8 cellular contexts compared by ENCODE assay signal in the genomic region with DNA sequence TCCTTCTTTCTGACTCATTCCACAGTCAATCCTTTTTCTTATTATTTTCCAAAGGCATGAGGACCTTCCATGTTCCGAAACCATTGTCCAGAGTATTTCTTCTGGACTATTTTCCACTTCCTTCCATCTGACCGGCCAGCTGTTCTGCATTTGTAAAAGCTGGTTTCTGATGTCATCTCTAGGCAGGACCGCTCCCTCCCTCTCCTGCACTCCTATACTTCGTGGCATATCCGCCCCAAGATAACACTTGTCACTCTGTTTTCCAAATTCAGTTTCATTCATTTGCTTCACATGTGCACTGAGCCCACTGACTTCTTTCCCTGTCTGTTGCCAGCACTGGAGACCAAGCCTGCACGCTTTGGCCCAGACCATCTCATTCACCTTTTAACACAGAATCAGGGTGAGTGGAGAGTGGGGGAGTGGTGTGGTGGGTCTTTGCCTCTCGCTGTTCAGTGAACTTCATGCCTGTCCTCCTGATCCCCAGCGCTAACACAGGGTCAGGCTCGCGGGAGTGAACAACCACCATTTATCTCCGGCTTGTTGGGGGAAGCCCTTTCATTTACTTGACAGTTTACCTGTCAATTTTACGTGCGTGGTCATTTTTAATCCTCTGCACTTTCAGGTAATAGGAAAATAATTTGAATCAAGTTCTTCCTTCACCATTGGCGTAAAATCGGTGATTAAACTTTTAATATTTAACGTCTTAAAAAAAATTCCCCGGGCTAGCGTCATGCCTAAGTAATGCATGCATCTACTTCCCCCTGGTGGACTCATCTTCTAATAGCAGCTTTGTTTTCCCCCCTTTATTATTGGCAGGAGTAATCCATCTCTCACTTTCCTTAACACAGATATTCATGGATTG. TPM values are rescaled to one million over a fixed set of nuclear protein-coding genes. Genes with fewer than 3 reads are reported as not detected.
DNase-seq lines count a peak whose midpoint lies in the region; ATAC-seq and TF ChIP-seq lines count a peak whose summit lies in the region.

No MANE protein-coding gene starts in this region.

- DNase-seq in activated CD4-positive, alpha-beta T cell treated with anti-CD3 and anti-CD28 coated beads for 4 hours, result peak; percentile 2 to 17
- no peak for DNase-seq in activated CD4-positive, alpha-beta T cell treated with anti-CD3 and anti-CD28 coated beads for 48 hours
- peak; percentile 62 for DNase-seq in Jurkat, Clone E6-1 (ENCODE audit: low read depth, low spot score)
- DNase-seq in PC-3 (peak; percentile 89), dermis blood vessel endothelial cell (peak; percentile 84), right lobe of liver (no peak), transverse colon (no peak)

- H3K9me3 ChIP-seq in PC-3 (ENCODE audit: low read length) (no peaks in the 10 kb centered on the region), right lobe of liver (no peaks in the 10 kb centered on the region), transverse colon (no peaks in the 10 kb centered on the region)

- no peaks in the 10 kb centered on the region for H3K79me2 ChIP-seq in PC-3 (ENCODE audit: low read length)

- H3K27ac ChIP-seq in PC-3 (ENCODE audit: low read length) (no peak overlapping the region), right lobe of liver (no peak overlapping the region), transverse colon (no peak overlapping the region)

- H3K4me3 ChIP-seq in Jurkat, Clone E6-1 (ENCODE audit: low read length), result no peak overlapping the region
- H3K4me3 ChIP-seq in PC-3 (ENCODE audit: low read length) (peak overlapping the region; percentile 63), right lobe of liver (peak overlapping the region in 2 of 3 donors; percentile 17 to 27), transverse colon (peak overlapping the region in 2 of 4 donors; percentile 3 to 6)

- H3K27me3 ChIP-seq in PC-3 (ENCODE audit: low read length) (no peaks in the 10 kb centered on the region), right lobe of liver (no peaks in the 10 kb centered on the region), transverse colon (no peaks in the 10 kb centered on the region)

- H2AFZ ChIP-seq in PC-3 (ENCODE audit: low read length), result peak overlapping the region; percentile 86

- POLR2A ChIA-PET in PC-3 (lab: Charles Lee; ENCODE audit: unreplicated experiment), result interaction anchor here (0.6 kb wide), 1 partner anchor 345 kb away, joined by 4 read pairs; no protein-coding TSS in a partner anchor

- in situ Hi-C loops in transverse colon (cut with MboI; ENCODE audit: low pct_ligation_motif_present in 1 of 4, low pct_unique_long_range_greater_than_20kb in 1 of 4, low sequenced_read_pairs in 3 of 4), result loop anchor here in 3 of 4 donors (10.0 to 25.0 kb wide), 4 partner anchors 98 to 1171 kb away; a partner anchor contains a TSS

- CTCF ChIA-PET in PC-3 (lab: Charles Lee), result interaction anchor here (0.5 to 0.6 kb wide), 3 partner anchors 27 to 819 kb away, joined by 3 to 8 read pairs (median 5); no protein-coding TSS in a partner anchor

- no peaks in the 10 kb centered on the region for H3K9me2 ChIP-seq in PC-3 (replicated peaks; ENCODE audit: low read length)

- peaks cover 10% of the 10 kb centered on the region for H3K4me1 ChIP-seq in PC-3 (ENCODE audit: insufficient read depth, low read length)
- H3K4me1 ChIP-seq in right lobe of liver, result no peaks in the 10 kb centered on the region
- H3K4me1 ChIP-seq in transverse colon, result peaks cover 0 to 9% (median 5%) of the 10 kb centered on the region in 4 donors

- H4K20me1 ChIP-seq in PC-3 (ENCODE audit: low read length), result no peaks in the 10 kb centered on the region

- intact Hi-C loops in PC-3 (cut with micrococcal nuclease), result loop anchor here (1.0 to 5.0 kb wide), 4 partner anchors 148 to 276 kb away; a partner anchor contains a TSS
- intact Hi-C loops in right lobe of liver (cut with DNase I), result loop anchor here in 1 of 2 donors (10.0 kb wide), 1 partner anchor 108 kb away; no protein-coding TSS in a partner anchor
- intact Hi-C loops in transverse colon (cut with DNase I; ENCODE audit: low total_unique reads), result no loop called here

- H3K9ac ChIP-seq in PC-3 (ENCODE audit: low read length), result peak overlapping the region; percentile 31

- peak overlapping the region; percentile 79 for H3K4me2 ChIP-seq in PC-3 (ENCODE audit: low read length)

- H3F3A ChIP-seq in PC-3 (ENCODE audit: low read length, unreplicated experiment), result no peaks in the 10 kb centered on the region

- 17% methylated on average over 16 of the region's 18 CpGs for WGBS in right lobe of liver (ENCODE audit: insufficient coverage, low coverage, low lambda C conversion rate, missing lambda C conversion rate)
- 19 to 27% methylated on average over 9 to 18 of the region's 18 CpGs for WGBS in transverse colon (ENCODE audit: low coverage in 1 of 2), 2 donors

- H3K36me3 ChIP-seq in PC-3 (ENCODE audit: low read depth, low read length) (no peaks in the 10 kb centered on the region), right lobe of liver (no peaks in the 10 kb centered on the region), transverse colon (no peaks in the 10 kb centered on the region)

- no TSS peak for BruUV-seq in PC-3 (replicated peaks; lab: Mats Ljungman, UMichigan)

- TF ChIP-seq CTCF in PC-3 (conservative IDR thresholded peaks at IDR 0.05; ENCODE audit: low read depth, low read length) (peak; percentile 94), right lobe of liver (IDR thresholded peaks at IDR 0.05) (peak; percentile 76 to 90 (median 80)), transverse colon (IDR thresholded peaks at IDR 0.05) (peak; percentile 73 to 87 (median 84))

- no peak for TF ChIP-seq POLR2A in right lobe of liver (IDR thresholded peaks at IDR 0.05)
- TF ChIP-seq POLR2A in transverse colon (IDR thresholded peaks at IDR 0.05), result no peak

- TF ChIP-seq EP300 in transverse colon (IDR thresholded peaks at IDR 0.05; ENCODE audit: low read depth), result no peak

- ATAC-seq in PC-3 (peak; percentile 75), right lobe of liver (peak; percentile 88 to 94 (median 91)), GM18511 (IDR thresholded peaks at IDR 0.05; ENCODE audit: unreplicated experiment) (no peak)

RNA-seq across cellular contexts. Expression of a gene that starts 52.5 kb away (rescaled TPM):
- polyA plus RNA-seq in Jurkat, Clone E6-1 (2012; ENCODE audit: insufficient read depth, insufficient read length), result 149 TPM
- total RNA-seq in PC-3 (2014; rRNA removed), result 144 and 160 TPM in 2 replicates
- 15.1 and 23.3 TPM in 2 replicates for total RNA-seq in dermis blood vessel endothelial cell
- 1 to 10 TPM; 1.3 to 5.5 (median 2.7) TPM for total RNA-seq in right lobe of liver
- total RNA-seq in transverse colon, result 100 to 1,000 TPM in 1 of 4 donors, 10 to 100 TPM in 3; 14.1 to 120 (median 70.6) TPM

Comparison
In these comparisons a context has a peak if more than half of its experiments do, and no peak if none do; other contexts are left out.
1. DNase-seq: peak in activated CD4-positive, alpha-beta T cell treated with anti-CD3 and anti-CD28 coated beads for 4 hours (2 of 2), Jurkat, Clone E6-1 (single experiment), PC-3 (single experiment) and dermis blood vessel endothelial cell (single experiment); none in activated CD4-positive, alpha-beta T cell treated with anti-CD3 and anti-CD28 coated beads for 48 hours (single experiment), right lobe of liver (0 of 3) and transverse colon (single experiment).
2. Peak in every context shown above with its lines, with median percentiles within 50 percentile points of each other: CTCF ChIP-seq.